Comparison of ENCODE assay signal across 9 cellular contexts in genomic region chr9:99057665-99058625, GRCh38. TPM values are rescaled to one million over a fixed set of nuclear protein-coding genes. Genes with fewer than 3 reads are reported as not detected.
DNase-seq lines count a peak whose midpoint lies in the region; ATAC-seq and TF ChIP-seq lines count a peak whose summit lies in the region.
"Had no signal": no experiment of that assay in that cellular context is flagged by ENCODE, and none has a peak within 500 bp of the region (broad histone marks: within the 10 kb centered on the region; RNA-seq: fewer than 3 reads in every experiment).

No MANE protein-coding gene starts in this region.

- ATAC-seq in HG02571 (IDR thresholded peaks at IDR 0.05; ENCODE audit: unreplicated experiment) (peak; percentile 70), heart left ventricle (peak in 3 of 4 donors; percentile 38 to 67 (median 59))

- H3K4me1 ChIP-seq in heart left ventricle: peaks cover 0 to 72% (median 12%) of the 10 kb centered on the region in 12 donors

- intact Hi-C loops in heart left ventricle (cut with DNase I): no loop called here

- H3K4me3 ChIP-seq in GM12864 (ENCODE audit: low read depth, low read length): 0 out of 2 replicates have a peak overlapping the region, but pooled peaks have one; percentile 7
- H3K4me3 ChIP-seq in heart left ventricle: peak overlapping the region in 1 of 12 donors; percentile 25
- H3K4me3 ChIP-seq in H7 (ENCODE audit: insufficient read depth, low read depth, low read length): no peak overlapping the region
- H3K4me3 ChIP-seq: thoracic aorta had no signal

- H3K36me3 ChIP-seq in heart left ventricle (peaks cover 0 to 98% (median 40%) of the 10 kb centered on the region in 9 donors), H7 (replicated peaks; ENCODE audit: control insufficient read depth, insufficient read depth, low read length) (no peaks in the 10 kb centered on the region)
- H3K36me3 ChIP-seq: thoracic aorta had no signal

- DNase-seq in GM12864 (ENCODE audit: low read depth) (peak; percentile 60), NOMO-1 (lab: John Stamatoyannopoulos, UW; ENCODE audit: unreplicated experiment in 2 of 2) (peak; percentile 68 to 85), heart left ventricle (peak in 1 of 5 donors; percentile 49), NCI-H1694 treated with DMSO at 0.1 percent for 48 hours (lab: John Stamatoyannopoulos, UW) (no peak), H7 (no peak)
- DNase-seq in activated T-cell treated with anti-CD3 and anti-CD28 coated beads, Interleukin-2, amount 50 U/mL, for 1 hour: peak; percentile 48
- peak; percentile 25 to 64 for DNase-seq in stimulated activated CD4-positive, alpha-beta T cell treated with anti-CD3 and anti-CD28 coated beads, Interleukin-4, amount 100 ng/mL, for 4 hours

- H3K27me3 ChIP-seq in heart left ventricle (no peaks in the 10 kb centered on the region), H7 (ENCODE audit: control insufficient read depth, insufficient read depth, low read length) (no peaks in the 10 kb centered on the region)

- TF ChIP-seq CTCF in GM12864 (IDR thresholded peaks at IDR 0.05; ENCODE audit: low read depth, low read length, missing control alignments): no peak
- TF ChIP-seq CTCF in heart left ventricle (IDR thresholded peaks at IDR 0.05): no peak

- TF ChIP-seq POLR2A in heart left ventricle (IDR thresholded peaks at IDR 0.05): no peak

- peak overlapping the region in 11 of 12 donors; percentile 36 to 92 (median 69) for H3K27ac ChIP-seq in heart left ventricle
- H3K27ac ChIP-seq: thoracic aorta had no signal

- H3K9me3 ChIP-seq in heart left ventricle: no peaks in the 10 kb centered on the region
- H3K9me3 ChIP-seq: thoracic aorta had no signal

- 81 to 92% (median 88%) methylated on average over 7 of the region's 7 CpGs for WGBS in heart left ventricle, 4 donors

RNA-seq across cellular contexts. Expression of gene TGFBR1, which starts 47.0 kb away (rescaled TPM):
- 10 to 100 TPM in 8 of 9 donors, 1 to 10 TPM in 1; 8.5 to 41.0 (median 14.7) TPM for total RNA-seq in heart left ventricle
- polyA plus RNA-seq in heart left ventricle: 1 to 10 TPM; 3.8 to 7.6 TPM
- total RNA-seq in H7 (2014; rRNA removed; shearing (Covaris generic)): 16.9 and 23.4 TPM in 2 replicates

Comparison
In these comparisons a context has a peak if more than half of its experiments do, and no peak if none do; other contexts are left out.
1. DNase-seq: peak in GM12864 (single experiment), NOMO-1 (2 of 2), activated T-cell treated with anti-CD3 and anti-CD28 coated beads, Interleukin-2, amount 50 U/mL, for 1 hour (single experiment) and stimulated activated CD4-positive, alpha-beta T cell treated with anti-CD3 and anti-CD28 coated beads, Interleukin-4, amount 100 ng/mL, for 4 hours (2 of 2); none in NCI-H1694 treated with DMSO at 0.1 percent for 48 hours (single experiment) and H7 (single experiment).